In genomic region chr7:17298840-17299476, GRCh38 we compare ENCODE assay signal across 8 cellular contexts. TPM values are rescaled to one million over a fixed set of nuclear protein-coding genes. Genes with fewer than 3 reads are reported as not detected.
DNase-seq lines count a peak whose midpoint lies in the region; ATAC-seq and TF ChIP-seq lines count a peak whose summit lies in the region.

No MANE protein-coding gene starts in this region.

- H3K27ac Mint-ChIP-seq in activated naive CD4-positive, alpha-beta T cell treated with anti-CD3 and anti-CD28 coated beads, Interleukin-2, amount 10 ng/mL, durations not matched to agents 7 days and 5 days, result peak overlapping the region; percentile 97

- peak overlapping the region; percentile 92 for H3K4me3 Mint-ChIP-seq in activated naive CD4-positive, alpha-beta T cell treated with anti-CD3 and anti-CD28 coated beads, Interleukin-2, amount 10 ng/mL, durations not matched to agents 7 days and 5 days

- in situ Hi-C loops in Panc1 (cut with HindIII; ENCODE audit: low pct_unique_long_range_greater_than_20kb, low sequenced_read_pairs), result no loop called here

- no peaks in the 10 kb centered on the region for H3K9me3 Mint-ChIP-seq in activated naive CD4-positive, alpha-beta T cell treated with anti-CD3 and anti-CD28 coated beads, Interleukin-2, amount 10 ng/mL, durations not matched to agents 7 days and 5 days

- H3K36me3 ChIP-seq in Panc1 (ENCODE audit: control insufficient read depth, insufficient read depth, low read length) (no peaks in the 10 kb centered on the region), heart left ventricle (no peaks in the 10 kb centered on the region), psoas muscle (ENCODE audit: insufficient read depth in 1 of 2, low read depth in 1 of 2) (no peaks in the 10 kb centered on the region), uterus (no peaks in the 10 kb centered on the region)

- H3K27me3 ChIP-seq in Panc1 (ENCODE audit: control insufficient read depth, insufficient read depth, low read length) (no peaks in the 10 kb centered on the region), heart left ventricle (no peaks in the 10 kb centered on the region), psoas muscle (ENCODE audit: insufficient read depth in 3 of 3, low read length in 2 of 3) (peaks cover 0 to 22% (median 7%) of the 10 kb centered on the region in 3 donors), uterus (no peaks in the 10 kb centered on the region)

- POLR2A ChIA-PET in Panc1 (lab: Charles Lee), result interaction anchor here (0.6 to 0.8 kb wide), 5 partner anchors 13 to 1838 kb away, joined by 3 to 4 read pairs (median 3); no protein-coding TSS in a partner anchor

- intact Hi-C loops in Panc1 (cut with micrococcal nuclease; ENCODE audit: unreplicated experiment), result no loop called here
- intact Hi-C loops in heart left ventricle (cut with DNase I), result loop anchor here in 6 of 10 donors (2.0 to 10.0 kb wide), 8 partner anchors 67 to 906 kb away; no protein-coding TSS in a partner anchor
- intact Hi-C loops in psoas muscle (cut with DNase I), result loop anchor here in 1 of 2 donors (5.0 kb wide), 1 partner anchor 312 kb away; no protein-coding TSS in a partner anchor
- intact Hi-C loops in uterus (cut with DNase I; ENCODE audit: low total_unique reads), result no loop called here

- peaks cover 37% of the 10 kb centered on the region for H3K4me1 Mint-ChIP-seq in activated naive CD4-positive, alpha-beta T cell treated with anti-CD3 and anti-CD28 coated beads, Interleukin-2, amount 10 ng/mL, durations not matched to agents 7 days and 5 days

- 0% methylated on average over 14 to 80 of the region's 80 CpGs for WGBS in heart left ventricle, 4 donors
- 0% methylated on average over 54 to 80 of the region's 80 CpGs for WGBS in psoas muscle, 3 donors

- H3K36me3 Mint-ChIP-seq in activated naive CD4-positive, alpha-beta T cell treated with anti-CD3 and anti-CD28 coated beads, Interleukin-2, amount 10 ng/mL, durations not matched to agents 7 days and 5 days, result peaks cover 18% of the 10 kb centered on the region

- H3K4me3 ChIP-seq in Panc1 (ENCODE audit: low read depth in 2 of 2, low read length in 2 of 2), result peak overlapping the region; percentile 64 to 93
- H3K4me3 ChIP-seq in heart left ventricle, result peak overlapping the region; percentile 84 to 98 (median 92)
- peak overlapping the region; percentile 81 for H3K4me3 ChIP-seq in psoas muscle
- peak overlapping the region; percentile 56 to 78 for H3K4me3 ChIP-seq in uterus

- peak; percentile 32 for ATAC-seq in HG03025 (IDR thresholded peaks at IDR 0.05; ENCODE audit: low FRiP score, unreplicated experiment)
- ATAC-seq in Panc1, result peak; percentile 81
- peak; percentile 13 to 62 (median 42) for ATAC-seq in heart left ventricle
- ATAC-seq in psoas muscle, result peak; percentile 45 to 53 (median 46)

- H3K27me3 Mint-ChIP-seq in activated naive CD4-positive, alpha-beta T cell treated with anti-CD3 and anti-CD28 coated beads, Interleukin-2, amount 10 ng/mL, durations not matched to agents 7 days and 5 days, result no peaks in the 10 kb centered on the region

- TF ChIP-seq POLR2A in heart left ventricle (IDR thresholded peaks at IDR 0.05), result no peak
- TF ChIP-seq POLR2A in uterus (IDR thresholded peaks at IDR 0.05), result peak in 1 of 2 donors; percentile 2

- CTCF ChIA-PET in Panc1 (lab: Charles Lee), result interaction anchor here (0.7 kb wide), 1 partner anchor 341 kb away, joined by 4 read pairs; no protein-coding TSS in a partner anchor
- CTCF ChIA-PET in activated naive CD4-positive, alpha-beta T cell treated with anti-CD3 and anti-CD28 coated beads, Interleukin-2, amount 10 ng/mL, durations not matched to agents 7 days and 5 days (lab: Charles Lee), result interaction anchor here (0.9 to 1.5 kb wide), 6 partner anchors 37 to 316 kb away, joined by 3 to 6 read pairs (median 3); no protein-coding TSS in a partner anchor

- no peaks in the 10 kb centered on the region for H3K9me3 ChIP-seq in Panc1 (ENCODE audit: control insufficient read depth, insufficient read depth, low read depth, low read length)
- H3K9me3 ChIP-seq in heart left ventricle, result no peaks in the 10 kb centered on the region
- H3K9me3 ChIP-seq in psoas muscle, result no peaks in the 10 kb centered on the region
- no peaks in the 10 kb centered on the region for H3K9me3 ChIP-seq in uterus

- DNase-seq in NCI-H2227 (lab: John Stamatoyannopoulos, UW; ENCODE audit: unreplicated experiment) (peak; percentile 4), NCI-H2227 treated with DMSO at 0.1 percent for 48 hours (lab: John Stamatoyannopoulos, UW) (no peak), Panc1 (ENCODE audit: low read depth, low spot score) (no peak), heart left ventricle (peak; percentile 48 to 74 (median 52)), psoas muscle (peak; percentile 44 to 56), uterus (peak; percentile 23 to 37)
- peak; percentile 72 for DNase-seq in activated naive CD4-positive, alpha-beta T cell treated with anti-CD3 and anti-CD28 coated beads, Interleukin-2, amount 10 ng/mL, durations not matched to agents 7 days and 5 days

- TF ChIP-seq CTCF in Panc1 (IDR thresholded peaks at IDR 0.05) (no peak), heart left ventricle (IDR thresholded peaks at IDR 0.05) (no peak), psoas muscle (IDR thresholded peaks at IDR 0.05) (no peak), uterus (IDR thresholded peaks at IDR 0.05) (no peak)

- H3K27ac ChIP-seq in Panc1 (ENCODE audit: low read length) (peak overlapping the region; percentile 81), heart left ventricle (peak overlapping the region; percentile 88 to 98 (median 96)), psoas muscle (peak overlapping the region; percentile 78), uterus (peak overlapping the region; percentile 76 to 87)

- peaks cover 27% of the 10 kb centered on the region for H3K4me1 ChIP-seq in Panc1 (ENCODE audit: control insufficient read depth, insufficient read depth, low read length)
- H3K4me1 ChIP-seq in heart left ventricle, result peaks cover 3 to 51% (median 27%) of the 10 kb centered on the region in 12 donors
- no peaks in the 10 kb centered on the region for H3K4me1 ChIP-seq in psoas muscle
- no peaks in the 10 kb centered on the region for H3K4me1 ChIP-seq in uterus

- BruUV-seq in Panc1 (replicated peaks; lab: Mats Ljungman, UMichigan), result no TSS peak

RNA-seq across cellular contexts. Expression of gene AHR, which starts 0.5 kb away (rescaled TPM):
- 36.6 TPM for total RNA-seq in Panc1 (2021; ENCODE audit: unreplicated experiment)
- 9.1 TPM for polyA plus RNA-seq in Panc1 (2012; ENCODE audit: insufficient read length)
- 10 to 100 TPM; 19.5 to 84.6 (median 46.1) TPM for total RNA-seq in heart left ventricle
- polyA plus RNA-seq in heart left ventricle, result 10 to 100 TPM in 1 of 2 donors, 1 to 10 TPM in 1; 6.0 to 12.7 TPM
- 1 to 10 TPM; 3.8 to 9.2 (median 6.9) TPM for total RNA-seq in psoas muscle
- polyA plus RNA-seq in psoas muscle, result 1 to 10 TPM; 1.4 to 2.1 (median 1.5) TPM
- total RNA-seq in uterus, result 100 to 1,000 TPM in 1 of 4 donors, 10 to 100 TPM in 3; 43.7 to 160 (median 91.5) TPM

Comparison
In these comparisons a context has a peak if more than half of its experiments do, and no peak if none do; other contexts are left out.
1. DNase-seq: peak in NCI-H2227 (single experiment), activated naive CD4-positive, alpha-beta T cell treated with anti-CD3 and anti-CD28 coated beads, Interleukin-2, amount 10 ng/mL, durations not matched to agents 7 days and 5 days (single experiment), heart left ventricle (5 of 5), psoas muscle (2 of 2) and uterus (2 of 2); none in NCI-H2227 treated with DMSO at 0.1 percent for 48 hours (single experiment) and Panc1 (single experiment).
2. intact Hi-C loops: an anchor here in heart left ventricle (2.0 to 10.0 kb wide); none called in Panc1 and uterus.
3. Peak in every context shown above with its lines, with median percentiles within 50 percentile points of each other: ATAC-seq, H3K27ac ChIP-seq and H3K4me3 ChIP-seq.